Comparison of ENCODE assay signal across 8 cellular contexts in genomic region chr5:150497274-150497988, GRCh38. TPM values are rescaled to one million over a fixed set of nuclear protein-coding genes. Genes with fewer than 3 reads are reported as not detected.
DNase-seq lines count a peak whose midpoint lies in the region; ATAC-seq, FAIRE-seq and TF ChIP-seq lines count a peak whose summit lies in the region.

No MANE protein-coding gene starts in this region.

- intact Hi-C loops in CD14-positive monocyte (cut with micrococcal nuclease) (no loop called here), ovary (cut with DNase I) (no loop called here)

- no peak for ATAC-seq in GM18873 (IDR thresholded peaks at IDR 0.05; ENCODE audit: low FRiP score, unreplicated experiment)
- ATAC-seq in HG02642 (IDR thresholded peaks at IDR 0.05; ENCODE audit: poor library complexity, unreplicated experiment), result no peak

- TF ChIP-seq CTCF in CD14-positive monocyte (IDR thresholded peaks at IDR 0.05), result no peak
- TF ChIP-seq CTCF in fibroblast of the aortic adventitia (IDR thresholded peaks at IDR 0.05; ENCODE audit: insufficient read depth, low read length), result no peak
- no peak for TF ChIP-seq CTCF in ovary (IDR thresholded peaks at IDR 0.05)

- H3K36me3 ChIP-seq in ovary, result no peaks in the 10 kb centered on the region

- FAIRE-seq in RCC 7860 (lab: Jason Lieb, UNC), result peak; percentile 92

- H3K27me3 Mint-ChIP-seq in CD14-positive monocyte (ENCODE audit: low read depth in 3 of 3), result no peaks in the 10 kb centered on the region

- DNase-seq in CD14-positive monocyte (ENCODE audit: low spot score) (no peak), RCC 7860 (ENCODE audit: low spot score) (peak; percentile 94), fibroblast of the aortic adventitia (ENCODE audit: low read depth) (peak; percentile 89), ovary (peak; percentile 58 to 79 (median 72)), SIG-M5 (lab: John Stamatoyannopoulos, UW) (no peak)
- DNase-seq in activated CD4-positive, alpha-beta T cell treated with anti-CD3 and anti-CD28 coated beads for 4 hours, result no peak

- H3K4me1 ChIP-seq in ovary (ENCODE audit: insufficient read depth), result peaks cover 47% of the 10 kb centered on the region

- H3K4me3 ChIP-seq in fibroblast of the aortic adventitia (ENCODE audit: low read depth, low read length) (peak overlapping the region; percentile 45), ovary (no peak overlapping the region)

- peak overlapping the region in 6 of 7 donors; percentile 11 to 77 (median 72) for H3K27ac Mint-ChIP-seq in CD14-positive monocyte

- TF ChIP-seq POLR2A in ovary (IDR thresholded peaks at IDR 0.05), result no peak

- no peaks in the 10 kb centered on the region for H3K27me3 ChIP-seq in ovary

- no peaks in the 10 kb centered on the region for H3K9me3 Mint-ChIP-seq in CD14-positive monocyte

- 27 to 41% (median 36%) methylated on average over 12 to 14 of the region's 14 CpGs for WGBS in ovary, 3 donors

- peaks cover 62 to 69% of the 10 kb centered on the region in 2 donors for H3K36me3 Mint-ChIP-seq in CD14-positive monocyte

- no peak for TF ChIP-seq EP300 in ovary (IDR thresholded peaks at IDR 0.05)

- no peaks in the 10 kb centered on the region for H3K9me3 ChIP-seq in ovary

- no peak overlapping the region for H3K27ac ChIP-seq in ovary

- H3K4me3 Mint-ChIP-seq in CD14-positive monocyte, result no peak overlapping the region

- peaks cover 73% of the 10 kb centered on the region for H3K4me1 Mint-ChIP-seq in CD14-positive monocyte

RNA-seq across cellular contexts. Expression of gene NDST1, which starts 10.5 kb away (rescaled TPM):
- 1 to 10 TPM; 7.0 to 7.5 TPM for polyA plus RNA-seq in CD14-positive monocyte
- 36.2 and 39.3 TPM in 2 replicates for total RNA-seq in fibroblast of the aortic adventitia (ENCODE audit: low replicate concordance)
- 100 to 1,000 TPM in 3 of 7 donors, 10 to 100 TPM in 4; 31.0 to 139 (median 92.8) TPM for total RNA-seq in ovary
- 10 to 100 TPM; 31.8 to 44.1 TPM for polyA plus RNA-seq in ovary

RNA-seq across cellular contexts. Expression of gene RPS14, which starts 47.9 kb away (rescaled TPM):
- 1,000 to 10,000 TPM; 2,768 to 3,499 TPM for polyA plus RNA-seq in CD14-positive monocyte
- total RNA-seq in fibroblast of the aortic adventitia (ENCODE audit: low replicate concordance), result 3,673 and 3,861 TPM in 2 replicates
- 1,000 to 10,000 TPM; 2,727 to 9,295 (median 4,211) TPM for total RNA-seq in ovary
- polyA plus RNA-seq in ovary, result 1,000 to 10,000 TPM; 2,234 to 8,183 TPM

Comparison
In these comparisons a context has a peak if more than half of its experiments do, and no peak if none do; other contexts are left out.
1. DNase-seq: peak in RCC 7860 (single experiment), fibroblast of the aortic adventitia (single experiment) and ovary (5 of 5); none in CD14-positive monocyte (single experiment), SIG-M5 (single experiment) and activated CD4-positive, alpha-beta T cell treated with anti-CD3 and anti-CD28 coated beads for 4 hours (0 of 2).